In the genomic region with DNA sequence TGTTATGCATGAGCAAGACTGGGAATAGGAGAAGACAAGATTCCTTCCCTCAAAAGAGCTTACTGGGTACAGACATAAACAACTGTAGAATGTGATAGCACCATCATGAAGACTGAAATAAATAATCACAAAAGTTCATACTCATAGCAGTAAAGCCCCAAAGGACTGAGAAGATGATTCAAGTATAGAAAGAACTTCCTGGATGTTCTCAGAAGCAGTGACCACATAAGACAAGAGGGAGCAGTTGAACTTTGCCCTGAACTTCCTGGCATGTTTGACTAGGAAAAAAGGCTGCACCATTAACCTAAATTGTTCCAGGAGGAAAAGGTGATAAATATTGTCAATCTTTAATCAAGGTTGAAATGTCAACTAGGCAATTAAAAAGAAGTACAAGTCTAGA, we compare ENCODE assay signal across 10 cellular contexts. TPM values are rescaled to one million over a fixed set of nuclear protein-coding genes. Genes with fewer than 3 reads are reported as not detected.
DNase-seq lines count a peak whose midpoint lies in the region; ATAC-seq and TF ChIP-seq lines count a peak whose summit lies in the region.
"Had no signal": no experiment of that assay in that cellular context is flagged by ENCODE, and none has a peak within 500 bp of the region (broad histone marks: within the 10 kb centered on the region; RNA-seq: fewer than 3 reads in every experiment).

No MANE protein-coding gene starts in this region.

- H3K36me3 ChIP-seq in stomach = peaks cover 7 to 52% (median 46%) of the 10 kb centered on the region in 4 donors

- H3K36me3 Mint-ChIP-seq in activated T-cell treated with anti-CD3 and anti-CD28 coated beads, Interleukin-2, amount 50 U/mL, for 72 hours (ENCODE audit: insufficient read depth in 2 of 2) = no peaks in the 10 kb centered on the region
- H3K36me3 Mint-ChIP-seq in stimulated activated naive CD8-positive, alpha-beta T cell treated with anti-CD3 and anti-CD28 coated beads, Interleukin-15, Interleukin-2, amounts not matched to agents 100 ng/mL and 50 ng/mL, for 24 hours (ENCODE audit: low read depth) = peaks cover 22% of the 10 kb centered on the region

- no peaks in the 10 kb centered on the region for H3K9me3 ChIP-seq in stomach

- no peaks in the 10 kb centered on the region for H3K27me3 ChIP-seq in stomach

- ATAC-seq in activated T-cell treated with anti-CD3 and anti-CD28 coated beads, Interleukin-2, amount 50 U/mL, for 72 hours (replicated peaks in 1 of 2) = peak; percentile 65 to 76
- ATAC-seq in HG03469 (IDR thresholded peaks at IDR 0.05; ENCODE audit: unreplicated experiment) = peak; percentile 38

- no peaks in the 10 kb centered on the region for H3K9me3 Mint-ChIP-seq in activated T-cell treated with anti-CD3 and anti-CD28 coated beads, Interleukin-2, amount 50 U/mL, for 72 hours
- no peaks in the 10 kb centered on the region for H3K9me3 Mint-ChIP-seq in stimulated activated naive CD8-positive, alpha-beta T cell treated with anti-CD3 and anti-CD28 coated beads, Interleukin-15, Interleukin-2, amounts not matched to agents 100 ng/mL and 50 ng/mL, for 24 hours

- peak overlapping the region in 1 of 2 donors; percentile 0 for H3K4me3 Mint-ChIP-seq in activated T-cell treated with anti-CD3 and anti-CD28 coated beads, Interleukin-2, amount 50 U/mL, for 72 hours
- peak overlapping the region; percentile 34 for H3K4me3 Mint-ChIP-seq in stimulated activated naive CD8-positive, alpha-beta T cell treated with anti-CD3 and anti-CD28 coated beads, Interleukin-15, Interleukin-2, amounts not matched to agents 100 ng/mL and 50 ng/mL, for 24 hours
- H3K4me3 Mint-ChIP-seq: central memory CD8-positive, alpha-beta T cell had no signal

- no peaks in the 10 kb centered on the region for H3K27me3 Mint-ChIP-seq in activated T-cell treated with anti-CD3 and anti-CD28 coated beads, Interleukin-2, amount 50 U/mL, for 72 hours (ENCODE audit: low read depth)
- no peaks in the 10 kb centered on the region for H3K27me3 Mint-ChIP-seq in stimulated activated naive CD8-positive, alpha-beta T cell treated with anti-CD3 and anti-CD28 coated beads, Interleukin-15, Interleukin-2, amounts not matched to agents 100 ng/mL and 50 ng/mL, for 24 hours
- H3K27me3 Mint-ChIP-seq: central memory CD8-positive, alpha-beta T cell had no signal

- DNase-seq in activated T-cell treated with anti-CD3 and anti-CD28 coated beads, Interleukin-2, amount 50 U/mL, for 72 hours = no peak
- DNase-seq in activated T-cell treated with anti-CD3 and anti-CD28 coated beads for 4 hours (no peak), choroid plexus epithelial cell (ENCODE audit: low read depth) (peak; percentile 50), Kasumi-1 (lab: John Stamatoyannopoulos, UW) (no peak), stomach (no peak), ureter (ENCODE audit: low spot score) (no peak)

- no peak for TF ChIP-seq EP300 in stomach (IDR thresholded peaks at IDR 0.05)

- TF ChIP-seq POLR2A in stomach (IDR thresholded peaks at IDR 0.05) = no peak

- intact Hi-C loops in stomach (cut with DNase I; ENCODE audit: low total_unique reads) = no loop called here

- TF ChIP-seq CTCF in choroid plexus epithelial cell (conservative IDR thresholded peaks at IDR 0.05; ENCODE audit: low read depth, low read length) (no peak), stomach (IDR thresholded peaks at IDR 0.05) (no peak)

- H3K27ac ChIP-seq in stomach = no peak overlapping the region

- H3K4me3 ChIP-seq in choroid plexus epithelial cell (ENCODE audit: low read depth, low read length) (no peak overlapping the region), stomach (no peak overlapping the region)

- peak overlapping the region; percentile 0 for H3K27ac Mint-ChIP-seq in activated T-cell treated with anti-CD3 and anti-CD28 coated beads, Interleukin-2, amount 50 U/mL, for 72 hours
- peak overlapping the region; percentile 56 for H3K27ac Mint-ChIP-seq in stimulated activated naive CD8-positive, alpha-beta T cell treated with anti-CD3 and anti-CD28 coated beads, Interleukin-15, Interleukin-2, amounts not matched to agents 100 ng/mL and 50 ng/mL, for 24 hours

- H3K4me1 Mint-ChIP-seq in activated T-cell treated with anti-CD3 and anti-CD28 coated beads, Interleukin-2, amount 50 U/mL, for 72 hours (ENCODE audit: low read depth) = peaks cover 46% of the 10 kb centered on the region
- H3K4me1 Mint-ChIP-seq in stimulated activated naive CD8-positive, alpha-beta T cell treated with anti-CD3 and anti-CD28 coated beads, Interleukin-15, Interleukin-2, amounts not matched to agents 100 ng/mL and 50 ng/mL, for 24 hours (ENCODE audit: low read depth) = peaks cover 39% of the 10 kb centered on the region
- H3K4me1 Mint-ChIP-seq: central memory CD8-positive, alpha-beta T cell had no signal

- peaks cover 0 to 38% (median 20%) of the 10 kb centered on the region in 4 donors for H3K4me1 ChIP-seq in stomach

RNA-seq across cellular contexts. Expression of a gene that starts 57.8 kb away (rescaled TPM):
- total RNA-seq in activated T-cell treated with anti-CD3 and anti-CD28 coated beads, Interleukin-2, amount 50 U/mL, for 72 hours = 1 to 10 TPM; 5.3 to 9.4 TPM
- total RNA-seq in stomach (10 to 100 TPM in 1 of 5 donors, 1 to 10 TPM in 3, under 1 TPM in 1; 0.58 to 12.5 (median 1.2) TPM), ureter (2.8 TPM)
- polyA plus RNA-seq in stomach = under 1 TPM in 2 of 3 donors, not detected in 1; 0.10 to 0.12 TPM
- polyA plus RNA-seq: BJ had no signal
